ENCODE assay signal across 1 cellular context in the genomic region with DNA sequence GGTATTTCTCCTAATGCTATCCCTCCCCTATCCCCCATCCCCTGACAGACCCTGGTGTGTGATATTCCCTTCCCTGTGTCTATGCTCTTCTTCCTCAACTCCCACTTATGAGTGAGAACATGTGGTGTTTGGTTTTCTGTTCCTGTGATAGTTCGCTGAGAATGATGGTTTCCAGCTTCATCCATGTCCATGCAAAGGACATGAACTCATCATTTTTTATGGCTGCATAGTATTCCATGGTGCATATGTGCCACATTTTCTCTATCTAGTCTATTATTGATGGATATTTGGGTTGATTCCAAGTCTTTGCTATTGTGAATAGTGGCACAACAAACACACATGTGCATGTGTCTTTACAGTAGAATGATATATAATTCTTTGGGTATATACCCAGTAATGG. TPM values are rescaled to one million over a fixed set of nuclear protein-coding genes. Genes with fewer than 3 reads are reported as not detected.
"Had no signal": no experiment of that assay in that cellular context is flagged by ENCODE, and none has a peak within 500 bp of the region (broad histone marks: within the 10 kb centered on the region; RNA-seq: fewer than 3 reads in every experiment).

No MANE protein-coding gene starts in this region.

RNA-seq across cellular contexts. Expression of a gene that starts 49.6 kb away (rescaled TPM):
- total RNA-seq: ascending aorta had no signal
